12 cellular contexts compared by ENCODE assay signal in the genomic region with DNA sequence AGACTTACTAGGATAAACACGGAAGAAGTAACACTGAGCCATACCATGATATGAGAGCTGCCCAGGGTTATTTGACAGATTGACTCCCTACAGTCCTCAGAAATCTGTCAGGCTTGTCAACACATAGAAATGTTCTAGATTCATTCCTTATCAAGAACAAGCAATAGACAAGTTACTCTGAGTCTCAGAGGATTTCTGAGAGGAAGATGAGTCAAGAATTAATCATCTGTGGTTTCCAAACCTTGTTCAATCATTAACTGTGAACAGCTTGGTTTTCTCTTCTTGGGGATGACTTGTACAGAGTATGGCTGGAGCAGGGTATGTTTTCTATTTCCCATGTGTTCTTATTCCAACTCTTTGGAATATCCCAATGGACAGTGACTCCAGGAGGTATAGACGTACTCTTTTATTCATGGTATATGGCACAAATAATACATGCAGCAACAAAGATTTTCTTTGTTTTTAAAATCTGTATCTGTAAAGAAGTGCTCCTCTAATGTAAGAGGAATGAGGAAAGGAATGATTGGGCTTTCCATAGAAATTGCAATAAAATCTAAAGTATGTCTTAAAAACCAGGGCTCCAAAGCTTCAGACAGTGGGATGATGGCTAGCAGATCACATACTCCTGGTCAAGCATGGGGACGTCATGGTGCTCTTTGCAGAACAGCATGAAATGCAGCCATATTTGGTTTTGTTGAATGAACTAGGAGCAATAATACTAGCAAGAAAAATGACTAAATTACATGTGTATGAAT. TPM values are rescaled to one million over a fixed set of nuclear protein-coding genes. Genes with fewer than 3 reads are reported as not detected.
DNase-seq lines count a peak whose midpoint lies in the region; ATAC-seq and TF ChIP-seq lines count a peak whose summit lies in the region.
"Had no signal": no experiment of that assay in that cellular context is flagged by ENCODE, and none has a peak within 500 bp of the region (broad histone marks: within the 10 kb centered on the region; RNA-seq: fewer than 3 reads in every experiment).

No MANE protein-coding gene starts in this region.

- WGBS in stomach, 5 donors, result 64 to 76% (median 74%) methylated on average over 3 of the region's 3 CpGs

- no peak for TF ChIP-seq CTCF in stomach (IDR thresholded peaks at IDR 0.05)

- peak; percentile 99 for ATAC-seq in activated CD4-positive, alpha-beta T cell treated with anti-CD3 and anti-CD28 coated beads for 36 hours
- ATAC-seq in HG03039 (IDR thresholded peaks at IDR 0.05; ENCODE audit: unreplicated experiment), result peak; percentile 43
- ATAC-seq in activated naive CD8-positive, alpha-beta T cell treated with anti-CD3 and anti-CD28 coated beads, Interleukin-2, amount 50 U/mL, for 24 hours, result peak; percentile 99

- no peak overlapping the region for H3K27ac Mint-ChIP-seq in activated CD4-positive, alpha-beta T cell treated with anti-CD3 and anti-CD28 coated beads for 36 hours
- H3K27ac Mint-ChIP-seq in activated CD4-positive, alpha-beta T cell treated with anti-CD3 and anti-CD28 coated beads, Interleukin-2, amount 10 ng/mL, durations not matched to agents 7 days and 5 days, result no peak overlapping the region
- H3K27ac Mint-ChIP-seq in activated naive CD8-positive, alpha-beta T cell treated with anti-CD3 and anti-CD28 coated beads, Interleukin-2, amount 50 U/mL, for 24 hours, result no peak overlapping the region
- H3K27ac Mint-ChIP-seq: T-helper 1 cell treated with Interleukin-12 subunit alpha and Interleukin-12 subunit beta and Interleukin-4 antibody, amounts not matched to agents 30 μg/mL and 1 μg/mL, for 36 hours had no signal

- no peak for TF ChIP-seq EP300 in stomach (IDR thresholded peaks at IDR 0.05)

- H3K27me3 ChIP-seq in skeletal muscle satellite cell (ENCODE audit: control insufficient read depth, insufficient read depth, low read length), result no peaks in the 10 kb centered on the region
- no peaks in the 10 kb centered on the region for H3K27me3 ChIP-seq in stomach
- H3K27me3 ChIP-seq: BLaER1, tibial nerve had no signal

- H3K4me2 ChIP-seq in skeletal muscle satellite cell (ENCODE audit: low read length), result peak overlapping the region; percentile 54
- H3K4me2 ChIP-seq: BLaER1 had no signal

- H3K4me1 Mint-ChIP-seq in activated CD4-positive, alpha-beta T cell treated with anti-CD3 and anti-CD28 coated beads for 36 hours, result peaks cover 13% of the 10 kb centered on the region
- H3K4me1 Mint-ChIP-seq in activated CD4-positive, alpha-beta T cell treated with anti-CD3 and anti-CD28 coated beads, Interleukin-2, amount 10 ng/mL, durations not matched to agents 7 days and 5 days, result peaks cover 9% of the 10 kb centered on the region
- H3K4me1 Mint-ChIP-seq in activated naive CD8-positive, alpha-beta T cell treated with anti-CD3 and anti-CD28 coated beads, Interleukin-2, amount 50 U/mL, for 24 hours, result peaks cover 18% of the 10 kb centered on the region

- H3K9me3 ChIP-seq in skeletal muscle satellite cell (replicated peaks; ENCODE audit: low read length), result no peaks in the 10 kb centered on the region
- H3K9me3 ChIP-seq in stomach, result no peaks in the 10 kb centered on the region
- H3K9me3 ChIP-seq: BLaER1, tibial nerve had no signal

- peaks cover 11% of the 10 kb centered on the region for H3K4me1 ChIP-seq in skeletal muscle satellite cell (ENCODE audit: control insufficient read depth, insufficient read depth, low read length)
- H3K4me1 ChIP-seq in stomach, result no peaks in the 10 kb centered on the region
- H3K4me1 ChIP-seq: parathyroid adenoma, tibial nerve had no signal

- no peak overlapping the region for H3K4me3 Mint-ChIP-seq in activated CD4-positive, alpha-beta T cell treated with anti-CD3 and anti-CD28 coated beads for 36 hours
- H3K4me3 Mint-ChIP-seq in activated CD4-positive, alpha-beta T cell treated with anti-CD3 and anti-CD28 coated beads, Interleukin-2, amount 10 ng/mL, durations not matched to agents 7 days and 5 days, result no peak overlapping the region
- no peak overlapping the region for H3K4me3 Mint-ChIP-seq in activated naive CD8-positive, alpha-beta T cell treated with anti-CD3 and anti-CD28 coated beads, Interleukin-2, amount 50 U/mL, for 24 hours
- H3K4me3 Mint-ChIP-seq: T-helper 1 cell treated with Interleukin-12 subunit alpha and Interleukin-12 subunit beta and Interleukin-4 antibody, amounts not matched to agents 30 μg/mL and 1 μg/mL, for 36 hours had no signal

- CTCF ChIA-PET in activated CD4-positive, alpha-beta T cell treated with anti-CD3 and anti-CD28 coated beads for 36 hours (lab: Charles Lee), result interaction anchor here (0.7 to 3.0 kb wide), 3 partner anchors 11 to 27 kb away, joined by 3 to 19 read pairs (median 5); partner anchors contain the start of gene SFR1
- CTCF ChIA-PET in activated CD4-positive, alpha-beta T cell treated with anti-CD3 and anti-CD28 coated beads, Interleukin-2, amount 10 ng/mL, durations not matched to agents 7 days and 5 days (lab: Charles Lee), result interaction anchor here (1.1 kb wide), 2 partner anchors 11 to 40 kb away, joined by 3 to 6 read pairs; partner anchors contain the start of gene SFR1

- no peak for DNase-seq in activated CD4-positive, alpha-beta T cell treated with anti-CD3 and anti-CD28 coated beads for 36 hours
- no peak for DNase-seq in activated CD4-positive, alpha-beta T cell treated with anti-CD3 and anti-CD28 coated beads, Interleukin-2, amount 10 ng/mL, durations not matched to agents 7 days and 5 days
- no peak for DNase-seq in activated naive CD8-positive, alpha-beta T cell treated with anti-CD3 and anti-CD28 coated beads, Interleukin-2, amount 50 U/mL, for 24 hours
- DNase-seq in stomach, result no peak
- DNase-seq in stimulated activated naive CD4-positive, alpha-beta T cell treated with Interleukin-2 at 50 U/mL for 16 hours (lab: John Stamatoyannopoulos, UW), result no peak
- DNase-seq in head of caudate nucleus, result no peak

- no peaks in the 10 kb centered on the region for H3K36me3 Mint-ChIP-seq in activated CD4-positive, alpha-beta T cell treated with anti-CD3 and anti-CD28 coated beads for 36 hours (ENCODE audit: low read depth)
- no peaks in the 10 kb centered on the region for H3K36me3 Mint-ChIP-seq in activated CD4-positive, alpha-beta T cell treated with anti-CD3 and anti-CD28 coated beads, Interleukin-2, amount 10 ng/mL, durations not matched to agents 7 days and 5 days (ENCODE audit: low read depth)
- no peaks in the 10 kb centered on the region for H3K36me3 Mint-ChIP-seq in activated naive CD8-positive, alpha-beta T cell treated with anti-CD3 and anti-CD28 coated beads, Interleukin-2, amount 50 U/mL, for 24 hours (ENCODE audit: low read depth)

- no peak for TF ChIP-seq POLR2A in stomach (IDR thresholded peaks at IDR 0.05)

- H3K27me3 Mint-ChIP-seq in activated CD4-positive, alpha-beta T cell treated with anti-CD3 and anti-CD28 coated beads for 36 hours, result peaks cover 7% of the 10 kb centered on the region
- H3K27me3 Mint-ChIP-seq in activated CD4-positive, alpha-beta T cell treated with anti-CD3 and anti-CD28 coated beads, Interleukin-2, amount 10 ng/mL, durations not matched to agents 7 days and 5 days, result peaks cover 11% of the 10 kb centered on the region
- H3K27me3 Mint-ChIP-seq in activated naive CD8-positive, alpha-beta T cell treated with anti-CD3 and anti-CD28 coated beads, Interleukin-2, amount 50 U/mL, for 24 hours, result peaks cover 8% of the 10 kb centered on the region

- H3K4me3 ChIP-seq in skeletal muscle satellite cell (ENCODE audit: low read length) (no peak overlapping the region), stomach (no peak overlapping the region)
- H3K4me3 ChIP-seq: BLaER1, tibial nerve had no signal

- H3K27ac ChIP-seq in stomach, result peak overlapping the region in 1 of 5 donors; percentile 20
- H3K27ac ChIP-seq: BLaER1, parathyroid adenoma, tibial nerve had no signal

- H3K36me3 ChIP-seq in skeletal muscle satellite cell (ENCODE audit: insufficient read depth, low read length), result no peaks in the 10 kb centered on the region
- no peaks in the 10 kb centered on the region for H3K36me3 ChIP-seq in stomach
- H3K36me3 ChIP-seq: BLaER1, tibial nerve had no signal

- H3K9me3 Mint-ChIP-seq in activated CD4-positive, alpha-beta T cell treated with anti-CD3 and anti-CD28 coated beads for 36 hours (ENCODE audit: low read depth), result no peaks in the 10 kb centered on the region
- H3K9me3 Mint-ChIP-seq in activated CD4-positive, alpha-beta T cell treated with anti-CD3 and anti-CD28 coated beads, Interleukin-2, amount 10 ng/mL, durations not matched to agents 7 days and 5 days, result no peaks in the 10 kb centered on the region
- no peaks in the 10 kb centered on the region for H3K9me3 Mint-ChIP-seq in activated naive CD8-positive, alpha-beta T cell treated with anti-CD3 and anti-CD28 coated beads, Interleukin-2, amount 50 U/mL, for 24 hours
- H3K9me3 Mint-ChIP-seq: T-helper 1 cell treated with Interleukin-12 subunit alpha and Interleukin-12 subunit beta and Interleukin-4 antibody, amounts not matched to agents 30 μg/mL and 1 μg/mL, for 36 hours had no signal

- intact Hi-C loops in activated CD4-positive, alpha-beta T cell treated with anti-CD3 and anti-CD28 coated beads for 36 hours (cut with DNase I, micrococcal nuclease), result no loop called here
- intact Hi-C loops in stomach (cut with DNase I; ENCODE audit: low total_unique reads) (no loop called here), head of caudate nucleus (cut with DNase I) (no loop called here)

- no peak overlapping the region for H3K9ac ChIP-seq in skeletal muscle satellite cell (ENCODE audit: low read depth, low read length)
- H3K9ac ChIP-seq: BLaER1, parathyroid adenoma had no signal

- POLR2A ChIA-PET in activated CD4-positive, alpha-beta T cell treated with anti-CD3 and anti-CD28 coated beads for 36 hours (lab: Charles Lee), result interaction anchor here (2.0 kb wide), 1 partner anchor 11 kb away, joined by 10 read pairs; the partner anchor contains the start of gene SFR1
- POLR2A ChIA-PET in activated CD4-positive, alpha-beta T cell treated with anti-CD3 and anti-CD28 coated beads, Interleukin-2, amount 10 ng/mL, durations not matched to agents 7 days and 5 days (lab: Charles Lee), result no interaction called here

RNA-seq across cellular contexts. Expression of gene SFR1, which starts 11.9 kb away (rescaled TPM):
- total RNA-seq in activated CD4-positive, alpha-beta T cell treated with anti-CD3 and anti-CD28 coated beads for 36 hours, result 10 to 100 TPM; 17.2 to 20.5 TPM
- total RNA-seq in activated CD4-positive, alpha-beta T cell treated with anti-CD3 and anti-CD28 coated beads, Interleukin-2, amount 10 ng/mL, durations not matched to agents 7 days and 5 days, result 10 to 100 TPM; 13.6 to 16.1 TPM
- total RNA-seq in skeletal muscle satellite cell (2012; rRNA removed), result 10.7 and 13.2 TPM in 2 replicates
- total RNA-seq in stomach, result 1 to 10 TPM in 4 of 5 donors, under 1 TPM in 1; 0.58 to 8.8 (median 1.8) TPM
- 10 to 100 TPM in 1 of 3 donors, 1 to 10 TPM in 2; 6.0 to 13.1 (median 7.5) TPM for polyA plus RNA-seq in stomach

RNA-seq across cellular contexts. Expression of gene COL17A1, which starts 24.4 kb away (rescaled TPM):
- total RNA-seq in activated CD4-positive, alpha-beta T cell treated with anti-CD3 and anti-CD28 coated beads for 36 hours, result not detected
- not detected for total RNA-seq in activated CD4-positive, alpha-beta T cell treated with anti-CD3 and anti-CD28 coated beads, Interleukin-2, amount 10 ng/mL, durations not matched to agents 7 days and 5 days
- under 0.01 TPM in 2 replicates for total RNA-seq in skeletal muscle satellite cell (2012; rRNA removed)
- 10 to 100 TPM in 2 of 5 donors, 1 to 10 TPM in 2, under 1 TPM in 1; 0.45 to 53.3 (median 5.7) TPM for total RNA-seq in stomach
- 10 to 100 TPM in 1 of 3 donors, 1 to 10 TPM in 2; 1.4 to 50.7 (median 3.4) TPM for polyA plus RNA-seq in stomach

Comparison
In these comparisons a context has a peak if more than half of its experiments do, and no peak if none do; other contexts are left out.
1. ATAC-seq: peak in every context shown above with its lines; median percentile 99 in activated CD4-positive, alpha-beta T cell treated with anti-CD3 and anti-CD28 coated beads for 36 hours; 99 in activated naive CD8-positive, alpha-beta T cell treated with anti-CD3 and anti-CD28 coated beads, Interleukin-2, amount 50 U/mL, for 24 hours; 43 in HG03039.